12 cellular contexts compared by ENCODE assay signal in genomic region chr16:56614549-56614991, GRCh38. TPM values are rescaled to one million over a fixed set of nuclear protein-coding genes. Genes with fewer than 3 reads are reported as not detected.
DNase-seq lines count a peak whose midpoint lies in the region; ATAC-seq and TF ChIP-seq lines count a peak whose summit lies in the region.
"Had no signal": no experiment of that assay in that cellular context is flagged by ENCODE, and none has a peak within 500 bp of the region (broad histone marks: within the 10 kb centered on the region; RNA-seq: fewer than 3 reads in every experiment).

No MANE protein-coding gene starts in this region.

- H3K27me3 Mint-ChIP-seq in activated naive CD8-positive, alpha-beta T cell treated with anti-CD3 and anti-CD28 coated beads for 36 hours: peaks cover 21% of the 10 kb centered on the region

- H3K4me1 ChIP-seq in SK-N-SH (ENCODE audit: control insufficient read depth in 1 of 2, insufficient read depth in 2 of 2, low read depth in 1 of 2, low read length in 1 of 2): peaks cover 17 to 39% of the 10 kb centered on the region in 2 experiments; a peak in 3 of 4 replicates
- peaks cover 9 to 31% of the 10 kb centered on the region in 2 donors for H3K4me1 ChIP-seq in left lung

- DNase-seq in SK-N-SH (no peak), HPDE6-E6E7 (ENCODE audit: extremely low spot score) (peak; percentile 48), kidney epithelial cell (ENCODE audit: low read depth) (peak; percentile 93), NCI-H2029 (lab: John Stamatoyannopoulos, UW) (no peak), left lung (no peak), NCI-H2081 treated with DMSO at 0.1 percent for 48 hours (lab: John Stamatoyannopoulos, UW) (no peak)
- no peak for DNase-seq in activated naive CD8-positive, alpha-beta T cell treated with anti-CD3 and anti-CD28 coated beads for 36 hours
- DNase-seq: Peyer's patch had no signal

- peaks cover 18% of the 10 kb centered on the region; the same call in 1 of the 2 replicates for H3K79me2 ChIP-seq in SK-N-SH (ENCODE audit: insufficient read depth)

- H3F3A ChIP-seq in SK-N-SH (replicated peaks; ENCODE audit: insufficient read depth): peaks cover 35% of the 10 kb centered on the region

- TF ChIP-seq CTCF in SK-N-SH (IDR thresholded peaks at IDR 0.05): no peak
- TF ChIP-seq CTCF in kidney epithelial cell (IDR thresholded peaks at IDR 0.05; ENCODE audit: insufficient read depth, low read length, poor library complexity, severe bottlenecking): no peak
- TF ChIP-seq CTCF in left lung (IDR thresholded peaks at IDR 0.05): no peak

- H3K9me3 Mint-ChIP-seq in activated naive CD8-positive, alpha-beta T cell treated with anti-CD3 and anti-CD28 coated beads for 36 hours: no peaks in the 10 kb centered on the region
- H3K9me3 Mint-ChIP-seq: WTC11 had no signal

- CTCF ChIA-PET in SK-N-SH (lab: Yijun Ruan, JAX): interaction anchor here (0.6 to 1.0 kb wide), 2 partner anchors 12 to 13 kb away, joined by 3 read pairs; no protein-coding TSS in a partner anchor

- H3K27ac ChIP-seq in SK-N-SH (ENCODE audit: low read depth in 2 of 2, low read length in 1 of 2) (peak overlapping the region in 1 of 2 experiments; percentile 71; a peak in 2 of 4 replicates), left lung (no peak overlapping the region)
- H3K27ac ChIP-seq: 22Rv1, KMS-11, Peyer's patch had no signal

- no peaks in the 10 kb centered on the region for H3K36me3 ChIP-seq in SK-N-SH (replicated peaks in 1 of 2; ENCODE audit: control insufficient read depth in 1 of 2, insufficient read depth in 2 of 2, low read length in 1 of 2)
- no peaks in the 10 kb centered on the region for H3K36me3 ChIP-seq in kidney epithelial cell (ENCODE audit: control insufficient read depth, insufficient read depth, low read length)
- H3K36me3 ChIP-seq in left lung: no peaks in the 10 kb centered on the region
- H3K36me3 ChIP-seq: Peyer's patch had no signal

- peak overlapping the region; percentile 48 for H3K27ac Mint-ChIP-seq in activated naive CD8-positive, alpha-beta T cell treated with anti-CD3 and anti-CD28 coated beads for 36 hours
- H3K27ac Mint-ChIP-seq: WTC11 had no signal

- intact Hi-C loops in left lung (cut with DNase I): no loop called here

- ATAC-seq in SK-N-SH treated with all-trans-retinoic acid at 6 μM for 48 hours (no peak), left lung (no peak)
- ATAC-seq: WTC11 had no signal

- TF ChIP-seq RAD21 in SK-N-SH (IDR thresholded peaks at IDR 0.05; ENCODE audit: low read length): no peak

- no peak overlapping the region for H3K9ac ChIP-seq in SK-N-SH
- H3K9ac ChIP-seq: KMS-11 had no signal

- no peak overlapping the region for H3K4me3 ChIP-seq in SK-N-SH (ENCODE audit: low read depth in 2 of 2, low read length in 1 of 2)
- H3K4me3 ChIP-seq in kidney epithelial cell (ENCODE audit: low read depth, low read length): no peak overlapping the region
- H3K4me3 ChIP-seq in left lung: no peak overlapping the region
- H3K4me3 ChIP-seq: Peyer's patch had no signal

- H3K9me2 ChIP-seq in SK-N-SH: no peaks in the 10 kb centered on the region

- peak in 1 of 2 experiments; percentile 38; a peak in 1 of 4 replicates for TF ChIP-seq EP300 in SK-N-SH (IDR thresholded peaks at IDR 0.05; ENCODE audit: borderline replicate concordance in 1 of 2, low read depth in 1 of 2, low read length in 1 of 2)

- H3K27me3 ChIP-seq in SK-N-SH (ENCODE audit: insufficient read depth): no peaks in the 10 kb centered on the region
- no peaks in the 10 kb centered on the region for H3K27me3 ChIP-seq in kidney epithelial cell (ENCODE audit: control insufficient read depth, insufficient read depth, low read length)
- peaks cover 0 to 31% of the 10 kb centered on the region in 2 donors for H3K27me3 ChIP-seq in left lung
- H3K27me3 ChIP-seq: Peyer's patch had no signal

- H3K36me3 Mint-ChIP-seq in activated naive CD8-positive, alpha-beta T cell treated with anti-CD3 and anti-CD28 coated beads for 36 hours: peaks cover 3% of the 10 kb centered on the region
- H3K36me3 Mint-ChIP-seq: WTC11 had no signal

- no peak overlapping the region for H2AFZ ChIP-seq in SK-N-SH (ENCODE audit: low read depth)

- H4K20me1 ChIP-seq in SK-N-SH (ENCODE audit: insufficient read depth): no peaks in the 10 kb centered on the region

- POLR2A ChIA-PET in SK-N-SH (lab: Yijun Ruan, JAX): no interaction called here

- no peak overlapping the region for H3K4me3 Mint-ChIP-seq in activated naive CD8-positive, alpha-beta T cell treated with anti-CD3 and anti-CD28 coated beads for 36 hours
- H3K4me3 Mint-ChIP-seq: WTC11 had no signal

- H3K4me1 Mint-ChIP-seq in activated naive CD8-positive, alpha-beta T cell treated with anti-CD3 and anti-CD28 coated beads for 36 hours: peaks cover 64% of the 10 kb centered on the region

- no peaks in the 10 kb centered on the region for H3K9me3 ChIP-seq in SK-N-SH
- H3K9me3 ChIP-seq in left lung: no peaks in the 10 kb centered on the region
- H3K9me3 ChIP-seq: Peyer's patch had no signal

- peak overlapping the region; percentile 63 for H3K4me2 ChIP-seq in SK-N-SH
- H3K4me2 ChIP-seq: KMS-11 had no signal

TF ChIP-seq in SK-N-SH, 30 proteins besides CTCF, POLR2A, EP300 and RAD21 (continues in another document):
- no peak for TF ChIP-seq USF2 (IDR thresholded peaks at IDR 0.05; ENCODE audit: borderline replicate concordance, low read depth, low read length)
- TF ChIP-seq SMC3 (IDR thresholded peaks at IDR 0.05; ENCODE audit: low read depth, low read length): no peak

TF ChIP-seq in SK-N-SH treated with all-trans-retinoic acid at 6 μM for 48 hours, 23 proteins besides CTCF, POLR2A, EP300 and RAD21 (continues in another document):
- TF ChIP-seq CREB5 (CRISPR knock-in tag; IDR thresholded peaks at IDR 0.05; ENCODE audit: low read depth) (no peak), TOX (CRISPR knock-in tag; IDR thresholded peaks at IDR 0.05; ENCODE audit: borderline replicate concordance) (no peak), ISL1 (CRISPR knock-in tag; IDR thresholded peaks at IDR 0.05) (no peak), ZFP3 (CRISPR knock-in tag; IDR thresholded peaks at IDR 0.05) (no peak), ZFP30 (CRISPR knock-in tag; IDR thresholded peaks at IDR 0.05) (no peak), BACH2 (CRISPR knock-in tag; IDR thresholded peaks at IDR 0.05; ENCODE audit: borderline replicate concordance) (no peak)

RNA-seq across cellular contexts. Expression of gene MT2A, which starts 6.2 kb away (rescaled TPM):
- 79.9 and 133 TPM in 2 replicates for polyA plus RNA-seq in SK-N-SH (2012; rRNA removed)
- 69.0 and 90.2 TPM in 2 replicates for polyA plus RNA-seq in SK-N-SH (2012; cell fraction: cytosol; rRNA removed)
- polyA plus RNA-seq in SK-N-SH (2012; cell fraction: nucleus; rRNA removed): 67.8 and 133 TPM in 2 replicates
- total RNA-seq in activated naive CD8-positive, alpha-beta T cell treated with anti-CD3 and anti-CD28 coated beads for 36 hours: 100 to 1,000 TPM; 124 to 126 TPM
- total RNA-seq in kidney epithelial cell: 139 and 338 TPM in 2 replicates
- 100 to 1,000 TPM; 239 to 425 TPM for total RNA-seq in left lung

RNA-seq across cellular contexts. Expression of gene MT1E, which starts 11.0 kb away (rescaled TPM):
- polyA plus RNA-seq in SK-N-SH (2012; rRNA removed): 106 and 205 TPM in 2 replicates
- 94.6 and 121 TPM in 2 replicates for polyA plus RNA-seq in SK-N-SH (2012; cell fraction: cytosol; rRNA removed)
- 52.0 and 151 TPM in 2 replicates for polyA plus RNA-seq in SK-N-SH (2012; cell fraction: nucleus; rRNA removed)
- total RNA-seq in activated naive CD8-positive, alpha-beta T cell treated with anti-CD3 and anti-CD28 coated beads for 36 hours: 10 to 100 TPM; 67.1 to 68.9 TPM
- total RNA-seq in kidney epithelial cell (75.8 and 110 TPM in 2 replicates), left lung (100 to 1,000 TPM; 103 to 262 TPM)

RNA-seq across cellular contexts. Expression of gene MT1M, which starts 17.9 kb away (rescaled TPM):
- 0.45 and 1.3 TPM in 2 replicates for polyA plus RNA-seq in SK-N-SH (2012; rRNA removed)
- 0.49 and 0.51 TPM in 2 replicates for polyA plus RNA-seq in SK-N-SH (2012; cell fraction: cytosol; rRNA removed)
- 0.15 TPM in 2 replicates for polyA plus RNA-seq in SK-N-SH (2012; cell fraction: nucleus; rRNA removed)
- total RNA-seq in activated naive CD8-positive, alpha-beta T cell treated with anti-CD3 and anti-CD28 coated beads for 36 hours: not detected
- total RNA-seq in kidney epithelial cell: 1.9 and 4.3 TPM in 2 replicates
- total RNA-seq in left lung: 10 to 100 TPM in 1 of 2 donors, 1 to 10 TPM in 1; 8.4 to 32.5 TPM

RNA-seq across cellular contexts. Expression of gene MT1A, which starts 23.9 kb away (rescaled TPM):
- polyA plus RNA-seq in SK-N-SH (2012; rRNA removed): 3.5 and 5.4 TPM in 2 replicates
- polyA plus RNA-seq in SK-N-SH (2012; cell fraction: cytosol; rRNA removed): 1.4 and 3.6 TPM in 2 replicates
- 0.64 and 1.3 TPM in 2 replicates for polyA plus RNA-seq in SK-N-SH (2012; cell fraction: nucleus; rRNA removed)
- not detected for total RNA-seq in activated naive CD8-positive, alpha-beta T cell treated with anti-CD3 and anti-CD28 coated beads for 36 hours
- not detected in 2 replicates for total RNA-seq in kidney epithelial cell
- 10 to 100 TPM in 1 of 2 donors, 1 to 10 TPM in 1; 3.1 to 24.1 TPM for total RNA-seq in left lung

RNA-seq across cellular contexts. Expression of gene MT3, which starts 25.2 kb away (rescaled TPM):
- polyA plus RNA-seq in SK-N-SH (2012; rRNA removed): 0.43 TPM in 1 of 2 replicates, not detected in the other
- 0.08 and 0.12 TPM in 2 replicates for polyA plus RNA-seq in SK-N-SH (2012; cell fraction: cytosol; rRNA removed)
- polyA plus RNA-seq in SK-N-SH (2012; cell fraction: nucleus; rRNA removed): 0.22 TPM in 1 of 2 replicates, not detected in the other
- 10 to 100 TPM; 24.3 to 25.6 TPM for total RNA-seq in activated naive CD8-positive, alpha-beta T cell treated with anti-CD3 and anti-CD28 coated beads for 36 hours
- total RNA-seq in kidney epithelial cell (not detected in 2 replicates), left lung (not detected)
- total RNA-seq: Peyer's patch had no signal

Comparison
In these comparisons a context has a peak if more than half of its experiments do, and no peak if none do; other contexts are left out.
1. DNase-seq: peak in HPDE6-E6E7 (single experiment) and kidney epithelial cell (single experiment); none in SK-N-SH (single experiment), activated naive CD8-positive, alpha-beta T cell treated with anti-CD3 and anti-CD28 coated beads for 36 hours (single experiment), NCI-H2029 (single experiment), left lung (0 of 2) and NCI-H2081 treated with DMSO at 0.1 percent for 48 hours (single experiment).